Comparison of ENCODE assay signal across 8 cellular contexts in the genomic region with DNA sequence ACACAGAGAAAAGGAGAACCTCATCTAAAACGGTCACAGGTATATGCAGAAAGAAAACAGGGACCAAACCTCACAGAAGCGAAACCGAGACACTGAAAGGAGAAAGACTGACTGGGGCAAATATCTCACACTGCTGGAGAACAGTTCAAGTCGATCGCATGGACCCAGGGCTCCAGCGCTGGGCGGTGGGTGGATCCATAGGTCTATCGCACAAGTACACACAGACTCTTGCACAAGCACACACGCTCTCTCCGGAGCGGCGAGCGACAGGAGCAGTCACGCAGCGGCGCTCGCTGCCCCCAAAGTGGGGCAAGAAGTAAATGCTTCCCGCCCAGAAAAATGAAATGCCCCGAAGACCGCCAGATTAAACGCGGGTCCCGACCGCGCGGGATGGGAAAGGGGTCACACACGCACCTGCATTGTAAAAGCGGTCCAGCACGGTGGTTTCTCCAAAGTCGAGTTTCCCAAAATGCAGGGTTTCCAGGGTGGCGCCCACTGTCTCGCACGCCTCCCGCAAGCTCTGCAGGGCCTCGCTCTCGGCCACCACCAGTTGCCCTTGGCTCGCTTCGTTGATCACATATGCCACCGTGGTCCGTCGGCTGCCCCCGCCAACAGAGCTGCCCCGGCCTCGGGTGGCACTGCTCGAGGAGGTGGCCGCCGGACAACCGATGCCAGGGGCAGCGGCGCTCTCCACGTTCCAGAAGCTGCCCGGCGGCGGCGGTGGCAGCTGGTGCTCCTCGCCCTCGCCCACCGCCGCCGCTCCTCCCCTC. TPM values are rescaled to one million over a fixed set of nuclear protein-coding genes. Genes with fewer than 3 reads are reported as not detected.
DNase-seq lines count a peak whose midpoint lies in the region; ATAC-seq and TF ChIP-seq lines count a peak whose summit lies in the region.

No MANE protein-coding gene starts in this region.

- peak; percentile 28 for ATAC-seq in HG02623 (IDR thresholded peaks at IDR 0.05; ENCODE audit: unreplicated experiment)

- H3K4me3 ChIP-seq in choroid plexus epithelial cell (ENCODE audit: low read depth, low read length) = peak overlapping the region; percentile 95
- H3K4me3 ChIP-seq in liver (ENCODE audit: low read depth in 1 of 3, low read length in 3 of 3) = peak overlapping the region; percentile 90 to 94 (median 90)

- 1% methylated on average over 60 of the region's 60 CpGs for WGBS in liver

- peaks cover 0 to 29% (median 8%) of the 10 kb centered on the region in 4 donors for H3K4me1 ChIP-seq in liver (ENCODE audit: control insufficient read depth in 4 of 4, insufficient read depth in 4 of 4, low read length in 3 of 4)

- H3K27ac ChIP-seq in liver (ENCODE audit: low read depth in 1 of 2, low read length in 2 of 2) = peak overlapping the region; percentile 94 to 97

- DNase-seq in NCI-H2029 (lab: John Stamatoyannopoulos, UW) = peak; percentile 19
- no peak for DNase-seq in NCI-H2029 treated with DMSO at 0.1 percent for 48 hours (lab: John Stamatoyannopoulos, UW)
- peak; percentile 82 for DNase-seq in NCI-H146 (lab: John Stamatoyannopoulos, UW)
- peak; percentile 29 for DNase-seq in activated CD4-positive, alpha-beta T cell treated with anti-CD3 and anti-CD28 coated beads for 1 hour
- peak; percentile 73 for DNase-seq in choroid plexus epithelial cell (ENCODE audit: low read depth)
- peak; percentile 54 for DNase-seq in stimulated activated CD4-positive, alpha-beta T cell treated with anti-CD3 and anti-CD28 coated beads, Interleukin-4, amount 100 ng/mL, for 24 hours

- H3K27me3 ChIP-seq in liver (ENCODE audit: control insufficient read depth in 4 of 4, insufficient read depth in 4 of 4, low read length in 3 of 4) = no peaks in the 10 kb centered on the region

- H3K9me3 ChIP-seq in liver (ENCODE audit: control insufficient read depth in 4 of 4, low read length in 3 of 4) = no peaks in the 10 kb centered on the region

- no peaks in the 10 kb centered on the region for H3K36me3 ChIP-seq in liver (ENCODE audit: control insufficient read depth in 4 of 4, insufficient read depth in 3 of 4, low read depth in 1 of 4, low read length in 3 of 4)

- no peak for TF ChIP-seq CTCF in choroid plexus epithelial cell (conservative IDR thresholded peaks at IDR 0.05; ENCODE audit: low read depth, low read length)
- no peak for TF ChIP-seq CTCF in liver (IDR thresholded peaks at IDR 0.05; ENCODE audit: low read depth, low read length, missing input control)

- peak in 1 of 2 donors; percentile 65 for TF ChIP-seq RAD21 in liver (IDR thresholded peaks at IDR 0.05)

- peak overlapping the region; percentile 72 to 92 for H3K9ac ChIP-seq in liver (ENCODE audit: low read depth in 1 of 2, low read length in 2 of 2)

TF ChIP-seq in liver, 16 proteins besides CTCF, POLR2A, EP300 and RAD21:
- TF ChIP-seq, protein P1, sequence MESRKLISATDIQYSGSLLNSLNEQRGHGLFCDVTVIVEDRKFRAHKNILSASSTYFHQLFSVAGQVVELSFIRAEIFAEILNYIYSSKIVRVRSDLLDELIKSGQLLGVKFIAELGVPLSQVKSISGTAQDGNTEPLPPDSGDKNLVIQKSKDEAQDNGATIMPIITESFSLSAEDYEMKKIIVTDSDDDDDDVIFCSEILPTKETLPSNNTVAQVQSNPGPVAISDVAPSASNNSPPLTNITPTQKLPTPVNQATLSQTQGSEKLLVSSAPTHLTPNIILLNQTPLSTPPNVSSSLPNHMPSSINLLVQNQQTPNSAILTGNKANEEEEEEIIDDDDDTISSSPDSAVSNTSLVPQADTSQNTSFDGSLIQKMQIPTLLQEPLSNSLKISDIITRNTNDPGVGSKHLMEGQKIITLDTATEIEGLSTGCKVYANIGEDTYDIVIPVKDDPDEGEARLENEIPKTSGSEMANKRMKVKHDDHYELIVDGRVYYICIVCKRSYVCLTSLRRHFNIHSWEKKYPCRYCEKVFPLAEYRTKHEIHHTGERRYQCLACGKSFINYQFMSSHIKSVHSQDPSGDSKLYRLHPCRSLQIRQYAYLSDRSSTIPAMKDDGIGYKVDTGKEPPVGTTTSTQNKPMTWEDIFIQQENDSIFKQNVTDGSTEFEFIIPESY (IDR thresholded peaks at IDR 0.05) = no peak
- TF ChIP-seq SP1 (IDR thresholded peaks at IDR 0.05) = peak; percentile 6
- TF ChIP-seq, protein P2, sequence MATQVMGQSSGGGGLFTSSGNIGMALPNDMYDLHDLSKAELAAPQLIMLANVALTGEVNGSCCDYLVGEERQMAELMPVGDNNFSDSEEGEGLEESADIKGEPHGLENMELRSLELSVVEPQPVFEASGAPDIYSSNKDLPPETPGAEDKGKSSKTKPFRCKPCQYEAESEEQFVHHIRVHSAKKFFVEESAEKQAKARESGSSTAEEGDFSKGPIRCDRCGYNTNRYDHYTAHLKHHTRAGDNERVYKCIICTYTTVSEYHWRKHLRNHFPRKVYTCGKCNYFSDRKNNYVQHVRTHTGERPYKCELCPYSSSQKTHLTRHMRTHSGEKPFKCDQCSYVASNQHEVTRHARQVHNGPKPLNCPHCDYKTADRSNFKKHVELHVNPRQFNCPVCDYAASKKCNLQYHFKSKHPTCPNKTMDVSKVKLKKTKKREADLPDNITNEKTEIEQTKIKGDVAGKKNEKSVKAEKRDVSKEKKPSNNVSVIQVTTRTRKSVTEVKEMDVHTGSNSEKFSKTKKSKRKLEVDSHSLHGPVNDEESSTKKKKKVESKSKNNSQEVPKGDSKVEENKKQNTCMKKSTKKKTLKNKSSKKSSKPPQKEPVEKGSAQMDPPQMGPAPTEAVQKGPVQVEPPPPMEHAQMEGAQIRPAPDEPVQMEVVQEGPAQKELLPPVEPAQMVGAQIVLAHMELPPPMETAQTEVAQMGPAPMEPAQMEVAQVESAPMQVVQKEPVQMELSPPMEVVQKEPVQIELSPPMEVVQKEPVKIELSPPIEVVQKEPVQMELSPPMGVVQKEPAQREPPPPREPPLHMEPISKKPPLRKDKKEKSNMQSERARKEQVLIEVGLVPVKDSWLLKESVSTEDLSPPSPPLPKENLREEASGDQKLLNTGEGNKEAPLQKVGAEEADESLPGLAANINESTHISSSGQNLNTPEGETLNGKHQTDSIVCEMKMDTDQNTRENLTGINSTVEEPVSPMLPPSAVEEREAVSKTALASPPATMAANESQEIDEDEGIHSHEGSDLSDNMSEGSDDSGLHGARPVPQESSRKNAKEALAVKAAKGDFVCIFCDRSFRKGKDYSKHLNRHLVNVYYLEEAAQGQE (IDR thresholded peaks at IDR 0.05) = no peak
- TF ChIP-seq NR2F2 (IDR thresholded peaks at IDR 0.05) = no peak
- no peak for TF ChIP-seq FOXA2 (IDR thresholded peaks at IDR 0.05)
- TF ChIP-seq RXRA (IDR thresholded peaks at IDR 0.05) = peak; percentile 21 to 44
- TF ChIP-seq HNF4A (conservative IDR thresholded peaks at IDR 0.05) = peak; percentile 51 to 56
- TF ChIP-seq GABPA (IDR thresholded peaks at IDR 0.05 in 1 of 2, conservative IDR thresholded peaks at IDR 0.05 in 1 of 2) = no peak
- no peak for TF ChIP-seq HNF4G (IDR thresholded peaks at IDR 0.05)
- no peak for TF ChIP-seq EGR1 (IDR thresholded peaks at IDR 0.05; ENCODE audit: low read depth in 2 of 2)
- TF ChIP-seq, protein P3, sequence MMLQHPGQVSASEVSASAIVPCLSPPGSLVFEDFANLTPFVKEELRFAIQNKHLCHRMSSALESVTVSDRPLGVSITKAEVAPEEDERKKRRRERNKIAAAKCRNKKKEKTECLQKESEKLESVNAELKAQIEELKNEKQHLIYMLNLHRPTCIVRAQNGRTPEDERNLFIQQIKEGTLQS (IDR thresholded peaks at IDR 0.05) = no peak
- no peak for TF ChIP-seq YY1 (IDR thresholded peaks at IDR 0.05)
- no peak for TF ChIP-seq FOXA1 (IDR thresholded peaks at IDR 0.05)
- TF ChIP-seq, protein P4, sequence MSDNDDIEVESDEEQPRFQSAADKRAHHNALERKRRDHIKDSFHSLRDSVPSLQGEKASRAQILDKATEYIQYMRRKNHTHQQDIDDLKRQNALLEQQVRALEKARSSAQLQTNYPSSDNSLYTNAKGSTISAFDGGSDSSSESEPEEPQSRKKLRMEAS (IDR thresholded peaks at IDR 0.05) = peak; percentile 37
- TF ChIP-seq JUND (IDR thresholded peaks at IDR 0.05) = no peak
- peak; percentile 35 for TF ChIP-seq TAF1 (conservative IDR thresholded peaks at IDR 0.05)

RNA-seq across cellular contexts. Expression of a gene that starts 0.8 kb away (rescaled TPM):
- 10 to 100 TPM in 1 of 2 donors, 1 to 10 TPM in 1; 5.4 to 18.0 TPM for total RNA-seq in liver
- 1 to 10 TPM; 2.9 to 5.7 TPM for polyA plus RNA-seq in liver

RNA-seq across cellular contexts. Expression of a gene that starts 30.9 kb away (rescaled TPM):
- total RNA-seq in liver = 1 to 10 TPM; 5.8 to 7.5 TPM
- 1 to 10 TPM; 5.2 to 6.7 TPM for polyA plus RNA-seq in liver
